In genomic region chr20:62752671-62753501, GRCh38 we compare ENCODE assay signal across 1 cellular context.
TF ChIP-seq lines count a peak whose summit lies in the region.

No MANE protein-coding gene starts in this region.

TF ChIP-seq in H1, 55 proteins besides CTCF, POLR2A, EP300 and RAD21:
- TF ChIP-seq CREB1 (IDR thresholded peaks at IDR 0.05) (no peak), RFX5 (IDR thresholded peaks at IDR 0.05; ENCODE audit: borderline replicate concordance, low read depth, low read length) (no peak), BACH1 (IDR thresholded peaks at IDR 0.05; ENCODE audit: low read length) (no peak), E2F6 (IDR thresholded peaks at IDR 0.05) (no peak)
